Comparison of ENCODE assay signal across 8 cellular contexts in the genomic region with DNA sequence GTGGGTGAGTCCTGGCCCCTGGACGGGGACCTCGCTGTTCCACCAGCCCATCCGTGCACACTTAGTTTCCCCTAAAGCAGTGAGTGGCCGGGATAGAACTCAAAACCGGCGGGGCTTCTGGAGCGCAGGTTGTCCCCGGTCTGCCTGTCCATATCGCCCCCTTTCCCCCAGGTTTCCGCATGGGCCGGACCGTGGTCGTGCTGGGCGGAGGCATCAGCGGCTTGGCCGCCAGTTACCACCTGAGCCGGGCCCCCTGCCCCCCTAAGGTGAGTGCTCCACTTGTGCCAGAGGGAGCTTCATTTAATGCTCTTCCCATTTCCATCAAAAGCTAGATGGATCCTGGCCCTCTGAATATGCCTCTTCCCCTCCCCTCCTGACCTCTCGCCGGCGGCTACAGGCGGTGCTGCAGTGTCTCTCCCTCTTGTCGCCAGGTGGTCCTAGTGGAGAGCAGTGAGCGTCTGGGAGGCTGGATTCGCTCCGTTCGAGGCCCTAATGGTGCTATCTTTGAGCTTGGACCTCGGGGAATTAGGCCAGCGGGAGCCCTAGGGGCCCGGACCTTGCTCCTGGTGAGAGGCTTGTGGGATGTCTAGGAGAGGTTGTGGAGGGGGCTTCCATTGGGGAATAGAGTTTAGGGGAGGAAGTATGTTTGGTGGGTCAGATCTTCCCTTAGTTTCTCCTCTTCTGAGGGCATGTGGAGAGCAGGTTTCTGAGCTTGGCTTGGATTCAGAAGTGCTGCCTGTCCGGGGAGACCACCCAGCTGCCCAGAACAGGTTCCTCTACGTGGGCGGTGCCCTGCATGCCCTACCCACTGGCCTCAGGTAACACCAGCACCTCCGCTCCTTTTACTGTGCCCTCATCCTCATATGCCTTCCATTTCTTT. TPM values are rescaled to one million over a fixed set of nuclear protein-coding genes. Genes with fewer than 3 reads are reported as not detected.
DNase-seq lines count a peak whose midpoint lies in the region; ATAC-seq and TF ChIP-seq lines count a peak whose summit lies in the region.

No MANE protein-coding gene starts in this region.

- H3K4me3 Mint-ChIP-seq in activated T-helper 1 cell treated with anti-CD3 and anti-CD28 coated beads, Interleukin-12 subunit alpha, Interleukin-12 subunit beta, Interleukin-2, Interleukin-4 antibody, amounts not matched to agents 30 ng/mL and 10 ng/mL and 1 ng/mL, durations not matched to agents 14 hours and 24 hours and 36 hours = peak overlapping the region; percentile 87

- no peaks in the 10 kb centered on the region for H3K27me3 ChIP-seq in IMR-90 (ENCODE audit: control insufficient read depth, insufficient read depth, low read length)
- no peaks in the 10 kb centered on the region for H3K27me3 ChIP-seq in right cardiac atrium (ENCODE audit: control insufficient read depth, insufficient read depth)
- H3K27me3 ChIP-seq in skeletal muscle tissue (ENCODE audit: control insufficient read depth in 3 of 3, insufficient read depth in 3 of 3, low read length in 3 of 3) = no peaks in the 10 kb centered on the region

- H3K4me1 Mint-ChIP-seq in activated T-helper 1 cell treated with anti-CD3 and anti-CD28 coated beads, Interleukin-12 subunit alpha, Interleukin-12 subunit beta, Interleukin-2, Interleukin-4 antibody, amounts not matched to agents 30 ng/mL and 10 ng/mL and 1 ng/mL, durations not matched to agents 14 hours and 24 hours and 36 hours (ENCODE audit: low read depth) = peaks cover 60% of the 10 kb centered on the region

- H2BK20ac ChIP-seq in IMR-90 (ENCODE audit: low read depth, low read length) = no peak overlapping the region

- peak overlapping the region; percentile 72 for H3K9ac ChIP-seq in IMR-90 (ENCODE audit: low read depth, low read length)
- H3K9ac ChIP-seq in skeletal muscle tissue (ENCODE audit: low read depth in 1 of 3, low read length in 3 of 3) = peak overlapping the region; percentile 87 to 94 (median 94)

- H3K79me1 ChIP-seq in IMR-90 (ENCODE audit: low read depth in 1 of 2, low read length in 2 of 2) = peaks cover 6 to 16% of the 10 kb centered on the region in 2 experiments; a peak in 3 of 4 replicates

- TF ChIP-seq CTCF in IMR-90 (conservative IDR thresholded peaks at IDR 0.05; ENCODE audit: low read depth, low read length) = no peak

- no peaks in the 10 kb centered on the region for H3K27me3 Mint-ChIP-seq in activated T-helper 1 cell treated with anti-CD3 and anti-CD28 coated beads, Interleukin-12 subunit alpha, Interleukin-12 subunit beta, Interleukin-2, Interleukin-4 antibody, amounts not matched to agents 30 ng/mL and 10 ng/mL and 1 ng/mL, durations not matched to agents 14 hours and 24 hours and 36 hours (ENCODE audit: insufficient read depth)

- H3K27ac Mint-ChIP-seq in activated T-helper 1 cell treated with anti-CD3 and anti-CD28 coated beads, Interleukin-12 subunit alpha, Interleukin-12 subunit beta, Interleukin-2, Interleukin-4 antibody, amounts not matched to agents 30 ng/mL and 10 ng/mL and 1 ng/mL, durations not matched to agents 14 hours and 24 hours and 36 hours = peak overlapping the region; percentile 99

- peak overlapping the region; percentile 24 to 88; a peak in 3 of 4 replicates for H4K8ac ChIP-seq in IMR-90 (ENCODE audit: low read depth in 2 of 2, low read length in 2 of 2)

- H4K5ac ChIP-seq in IMR-90 (ENCODE audit: low read depth, low read length) = peak overlapping the region; percentile 3

- H3K9me1 ChIP-seq in IMR-90 (ENCODE audit: insufficient read depth, low read length) = peaks cover 3% of the 10 kb centered on the region; the same call in 1 of the 2 replicates

- H3K4me3 ChIP-seq in IMR-90 (ENCODE audit: insufficient read depth, low read depth, low read length) = peak overlapping the region; percentile 72
- H3K4me3 ChIP-seq in right cardiac atrium (ENCODE audit: low read length) = peak overlapping the region; percentile 55
- H3K4me3 ChIP-seq in skeletal muscle tissue (ENCODE audit: low read length in 3 of 3) = peak overlapping the region; percentile 91 to 96 (median 95)

- no peak overlapping the region for H2BK15ac ChIP-seq in IMR-90 (ENCODE audit: low read depth, low read length)

- no peak overlapping the region for H2BK120ac ChIP-seq in IMR-90 (ENCODE audit: low read depth, low read length)

- no peaks in the 10 kb centered on the region for H3K9me3 Mint-ChIP-seq in activated T-helper 1 cell treated with anti-CD3 and anti-CD28 coated beads, Interleukin-12 subunit alpha, Interleukin-12 subunit beta, Interleukin-2, Interleukin-4 antibody, amounts not matched to agents 30 ng/mL and 10 ng/mL and 1 ng/mL, durations not matched to agents 14 hours and 24 hours and 36 hours

- no peaks in the 10 kb centered on the region for H4K20me1 ChIP-seq in IMR-90 (ENCODE audit: insufficient read depth, low read length)

- in situ Hi-C loops in IMR-90 (cut with MboI; ENCODE audit: low sequenced_read_pairs) = no loop called here

- peak overlapping the region; percentile 95 for H2AFZ ChIP-seq in IMR-90 (replicated peaks; ENCODE audit: low read length, poor library complexity)

- H3K4me2 ChIP-seq in IMR-90 (ENCODE audit: low read depth, low read length) = peak overlapping the region; percentile 82

- intact Hi-C loops in IMR-90 (cut with micrococcal nuclease) = no loop called here
- intact Hi-C loops in activated T-helper 1 cell treated with anti-CD3 and anti-CD28 coated beads, Interleukin-12 subunit alpha, Interleukin-12 subunit beta, Interleukin-2, Interleukin-4 antibody, amounts not matched to agents 30 ng/mL and 10 ng/mL and 1 ng/mL, durations not matched to agents 14 hours and 24 hours and 36 hours (cut with micrococcal nuclease) = loop anchor here (1.0 to 2.0 kb wide), 6 partner anchors 10 to 121 kb away; a partner anchor contains a TSS
- intact Hi-C loops in right cardiac atrium (cut with DNase I) = no loop called here

- dilution Hi-C loops in IMR-90 (cut with HindIII; ENCODE audit: low sequenced_read_pairs, unreplicated experiment) = no loop called here

- ATAC-seq in IMR-90 (ENCODE audit: low read depth) = no peak; the same call in 1 of the 2 replicates
- ATAC-seq in right cardiac atrium = peak in 1 of 2 donors; percentile 1

- peak overlapping the region; percentile 86 for H2AK9ac ChIP-seq in IMR-90 (replicated peaks; ENCODE audit: low read depth, low read length, poor library complexity)

- no TSS peak for BruUV-seq in IMR-90 (replicated peaks; lab: Mats Ljungman, UMichigan)

- 19% methylated on average over 12 of the region's 33 CpGs; no CpG with 5 or more reads in 1 of the 2 experiments for WGBS in IMR-90 (ENCODE audit: extremely low coverage in 2 of 2, insufficient read length in 1 of 2), 2 experiments
- 8% methylated on average over 33 of the region's 33 CpGs for WGBS in right cardiac atrium

- H3K4ac ChIP-seq in IMR-90 (ENCODE audit: low read depth, low read length) = peak overlapping the region; percentile 47

- peak overlapping the region; percentile 63 for H3K56ac ChIP-seq in IMR-90 (ENCODE audit: extremely low read depth, insufficient read depth, low read length)

- H3K23ac ChIP-seq in IMR-90 (ENCODE audit: low read depth, low read length) = no peak overlapping the region

- TF ChIP-seq RAD21 in IMR-90 (IDR thresholded peaks at IDR 0.05; ENCODE audit: low read length) = no peak

- H3K36me3 ChIP-seq in IMR-90 (ENCODE audit: control insufficient read depth, insufficient read depth, low read length) (peaks cover 40% of the 10 kb centered on the region), skeletal muscle tissue (ENCODE audit: control insufficient read depth in 3 of 3, insufficient read depth in 3 of 3, low read length in 3 of 3) (peaks cover 46 to 61% (median 50%) of the 10 kb centered on the region in 3 donors)

- POLR2A ChIA-PET in IMR-90 (lab: Charles Lee; ENCODE audit: unreplicated experiment) = no interaction called here

- TF ChIP-seq POLR2A in IMR-90 (IDR thresholded peaks at IDR 0.05; ENCODE audit: low read depth, low read length) = no peak

- peaks cover 29% of the 10 kb centered on the region for H3K36me3 Mint-ChIP-seq in activated T-helper 1 cell treated with anti-CD3 and anti-CD28 coated beads, Interleukin-12 subunit alpha, Interleukin-12 subunit beta, Interleukin-2, Interleukin-4 antibody, amounts not matched to agents 30 ng/mL and 10 ng/mL and 1 ng/mL, durations not matched to agents 14 hours and 24 hours and 36 hours (ENCODE audit: low read depth)

- H3K4me1 ChIP-seq in IMR-90 (ENCODE audit: control insufficient read depth, insufficient read depth, low read length) = peaks cover 2% of the 10 kb centered on the region; the same call in 1 of the 2 replicates
- H3K4me1 ChIP-seq in right cardiac atrium (ENCODE audit: control insufficient read depth, insufficient read depth, low read length) = peaks cover 4% of the 10 kb centered on the region
- H3K4me1 ChIP-seq in skeletal muscle tissue (ENCODE audit: control insufficient read depth in 3 of 3, insufficient read depth in 3 of 3, low read length in 3 of 3) = peaks cover 17 to 25% (median 17%) of the 10 kb centered on the region in 3 donors

- DNase-seq in NCI-H345 treated with DMSO at 0.1 percent for 48 hours (lab: John Stamatoyannopoulos, UW; ENCODE audit: unreplicated experiment) = peak; percentile 6
- no peak for DNase-seq in NCI-H345 (lab: John Stamatoyannopoulos, UW)
- DNase-seq in IMR-90 = no peak
- no peak for DNase-seq in activated T-helper 1 cell treated with anti-CD3 and anti-CD28 coated beads, Interleukin-12 subunit alpha, Interleukin-12 subunit beta, Interleukin-2, Interleukin-4 antibody, amounts not matched to agents 30 ng/mL and 10 ng/mL and 1 ng/mL, durations not matched to agents 14 hours and 24 hours and 36 hours (ENCODE audit: low spot score)
- peak in 2 of 3 donors; percentile 32 to 61 for DNase-seq in right cardiac atrium
- DNase-seq in cerebellum (ENCODE audit: low spot score) = no peak
- DNase-seq in activated CD4-positive, alpha-beta T cell treated with anti-CD3 and anti-CD28 coated beads for 48 hours = no peak

- H3K9me3 ChIP-seq in IMR-90 (ENCODE audit: control insufficient read depth, insufficient read depth, low read length) = no peaks in the 10 kb centered on the region
- no peaks in the 10 kb centered on the region for H3K9me3 ChIP-seq in right cardiac atrium (ENCODE audit: control insufficient read depth, low read length)
- H3K9me3 ChIP-seq in skeletal muscle tissue (ENCODE audit: control insufficient read depth in 3 of 3, low read length in 3 of 3) = no peaks in the 10 kb centered on the region

- CTCF ChIA-PET in IMR-90 (lab: Yijun Ruan, JAX) = interaction anchor here (0.7 to 2.2 kb wide), 3 partner anchors 10 to 50 kb away, joined by 3 to 5 read pairs (median 4); a partner anchor contains a TSS

- peak overlapping the region; percentile 36 for H2BK5ac ChIP-seq in IMR-90 (ENCODE audit: low read depth, low read length, poor library complexity, severe bottlenecking)

- no peak overlapping the region for H4K91ac ChIP-seq in IMR-90 (ENCODE audit: insufficient read depth, low read depth, low read length)

- H3K14ac ChIP-seq in IMR-90 (replicated peaks; ENCODE audit: low read depth, low read length) = peak overlapping the region; percentile 68

- peak overlapping the region; percentile 47 for H3K27ac ChIP-seq in IMR-90 (ENCODE audit: insufficient read depth, low read length)
- H3K27ac ChIP-seq in right cardiac atrium (ENCODE audit: low read length) = peak overlapping the region; percentile 39
- H3K27ac ChIP-seq in skeletal muscle tissue (ENCODE audit: low read depth, low read length) = peak overlapping the region; percentile 90

- H2AK5ac ChIP-seq in IMR-90 (ENCODE audit: low read depth, low read length) = peak overlapping the region; percentile 51; the same call in 1 of the 2 replicates

- H3K18ac ChIP-seq in IMR-90 (ENCODE audit: low read depth, low read length) = no peak overlapping the region

RNA-seq across cellular contexts. Expression of a gene that starts 0.7 kb away (rescaled TPM):
- total RNA-seq in IMR-90 (2012; rRNA removed) (6.1 TPM in 2 replicates), right cardiac atrium (10 to 100 TPM; 11.4 to 16.0 (median 14.9) TPM), skeletal muscle tissue (13.6 TPM), cerebellum (25.5 TPM)
- polyA plus RNA-seq in IMR-90 (2012; rRNA removed) (14.3 and 14.8 TPM in 2 replicates), right cardiac atrium (15.2 TPM)
- polyA plus RNA-seq in IMR-90 (2012; cell fraction: cytosol; rRNA removed) = 6.3 and 12.0 TPM in 2 replicates
- 86.8 and 100 TPM in 2 replicates for polyA plus RNA-seq in IMR-90 (2012; cell fraction: nucleus; rRNA removed; ENCODE audit: low replicate concordance)
- total RNA-seq in activated T-helper 1 cell treated with anti-CD3 and anti-CD28 coated beads, Interleukin-12 subunit alpha, Interleukin-12 subunit beta, Interleukin-2, Interleukin-4 antibody, amounts not matched to agents 30 ng/mL and 10 ng/mL and 1 ng/mL, durations not matched to agents 14 hours and 24 hours and 36 hours = 25.1 and 26.0 TPM in 2 replicates

RNA-seq across cellular contexts. Expression of a gene that starts 7.6 kb away (rescaled TPM):
- total RNA-seq in IMR-90 (2012; rRNA removed) (3.3 and 6.3 TPM in 2 replicates), right cardiac atrium (10 to 100 TPM; 14.9 to 25.7 (median 20.9) TPM), skeletal muscle tissue (6.8 TPM), cerebellum (15.5 TPM)
- polyA plus RNA-seq in IMR-90 (2012; rRNA removed) (23.8 and 24.7 TPM in 2 replicates), right cardiac atrium (18.1 TPM)
- polyA plus RNA-seq in IMR-90 (2012; cell fraction: cytosol; rRNA removed) = 13.5 and 13.8 TPM in 2 replicates
- polyA plus RNA-seq in IMR-90 (2012; cell fraction: nucleus; rRNA removed; ENCODE audit: low replicate concordance) = 69.2 and 96.8 TPM in 2 replicates
- 32.9 and 38.2 TPM in 2 replicates for total RNA-seq in activated T-helper 1 cell treated with anti-CD3 and anti-CD28 coated beads, Interleukin-12 subunit alpha, Interleukin-12 subunit beta, Interleukin-2, Interleukin-4 antibody, amounts not matched to agents 30 ng/mL and 10 ng/mL and 1 ng/mL, durations not matched to agents 14 hours and 24 hours and 36 hours

RNA-seq across cellular contexts. Expression of a gene that starts 10.4 kb away (rescaled TPM):
- 11.4 and 19.9 TPM in 2 replicates for total RNA-seq in IMR-90 (2012; rRNA removed)
- 36.0 and 41.5 TPM in 2 replicates for polyA plus RNA-seq in IMR-90 (2012; rRNA removed)
- polyA plus RNA-seq in IMR-90 (2012; cell fraction: cytosol; rRNA removed) = 43.6 and 51.8 TPM in 2 replicates
- polyA plus RNA-seq in IMR-90 (2012; cell fraction: nucleus; rRNA removed; ENCODE audit: low replicate concordance) = 67.0 and 75.3 TPM in 2 replicates
- total RNA-seq in activated T-helper 1 cell treated with anti-CD3 and anti-CD28 coated beads, Interleukin-12 subunit alpha, Interleukin-12 subunit beta, Interleukin-2, Interleukin-4 antibody, amounts not matched to agents 30 ng/mL and 10 ng/mL and 1 ng/mL, durations not matched to agents 14 hours and 24 hours and 36 hours = 66.4 and 68.2 TPM in 2 replicates
- 10 to 100 TPM; 16.0 to 21.0 (median 19.7) TPM for total RNA-seq in right cardiac atrium
- polyA plus RNA-seq in right cardiac atrium = 17.5 TPM
- 11.0 TPM for total RNA-seq in skeletal muscle tissue
- total RNA-seq in cerebellum = 16.8 TPM

RNA-seq across cellular contexts. Expression of a gene that starts 13.1 kb away (rescaled TPM):
- total RNA-seq in IMR-90 (2012; rRNA removed) (134 and 137 TPM in 2 replicates), right cardiac atrium (10 to 100 TPM; 82.6 to 91.0 (median 89.1) TPM), skeletal muscle tissue (133 TPM), cerebellum (55.3 TPM)
- polyA plus RNA-seq in IMR-90 (2012; rRNA removed) (113 and 140 TPM in 2 replicates), right cardiac atrium (99.9 TPM)
- 46.4 and 59.8 TPM in 2 replicates for polyA plus RNA-seq in IMR-90 (2012; cell fraction: cytosol; rRNA removed)
- 10.2 and 65.4 TPM in 2 replicates for polyA plus RNA-seq in IMR-90 (2012; cell fraction: nucleus; rRNA removed; ENCODE audit: low replicate concordance)
- 86.3 and 94.5 TPM in 2 replicates for total RNA-seq in activated T-helper 1 cell treated with anti-CD3 and anti-CD28 coated beads, Interleukin-12 subunit alpha, Interleukin-12 subunit beta, Interleukin-2, Interleukin-4 antibody, amounts not matched to agents 30 ng/mL and 10 ng/mL and 1 ng/mL, durations not matched to agents 14 hours and 24 hours and 36 hours

RNA-seq across cellular contexts. Expression of a gene that starts 31.9 kb away (rescaled TPM):
- total RNA-seq in IMR-90 (2012; rRNA removed) = 0.28 and 0.72 TPM in 2 replicates
- 0.39 and 0.40 TPM in 2 replicates for polyA plus RNA-seq in IMR-90 (2012; rRNA removed)
- polyA plus RNA-seq in IMR-90 (2012; cell fraction: cytosol; rRNA removed) = 0.25 and 0.40 TPM in 2 replicates
- 1.4 and 1.6 TPM in 2 replicates for polyA plus RNA-seq in IMR-90 (2012; cell fraction: nucleus; rRNA removed; ENCODE audit: low replicate concordance)
- total RNA-seq in activated T-helper 1 cell treated with anti-CD3 and anti-CD28 coated beads, Interleukin-12 subunit alpha, Interleukin-12 subunit beta, Interleukin-2, Interleukin-4 antibody, amounts not matched to agents 30 ng/mL and 10 ng/mL and 1 ng/mL, durations not matched to agents 14 hours and 24 hours and 36 hours = 0.23 and 0.24 TPM in 2 replicates
- total RNA-seq in right cardiac atrium = 100 to 1,000 TPM in 1 of 4 donors, 10 to 100 TPM in 2, 1 to 10 TPM in 1; 6.9 to 111 (median 17.2) TPM
- 24.4 TPM for polyA plus RNA-seq in right cardiac atrium
- total RNA-seq in skeletal muscle tissue = 4.7 TPM
- total RNA-seq in cerebellum = 2.0 TPM

Comparison
In these comparisons a context has a peak if more than half of its experiments do, and no peak if none do; other contexts are left out.
1. DNase-seq: peak in NCI-H345 treated with DMSO at 0.1 percent for 48 hours (single experiment) and right cardiac atrium (2 of 3); none in NCI-H345 (single experiment), IMR-90 (single experiment), activated T-helper 1 cell treated with anti-CD3 and anti-CD28 coated beads, Interleukin-12 subunit alpha, Interleukin-12 subunit beta, Interleukin-2, Interleukin-4 antibody, amounts not matched to agents 30 ng/mL and 10 ng/mL and 1 ng/mL, durations not matched to agents 14 hours and 24 hours and 36 hours (single experiment), cerebellum (single experiment) and activated CD4-positive, alpha-beta T cell treated with anti-CD3 and anti-CD28 coated beads for 48 hours (single experiment).
2. H3K27ac ChIP-seq: peak in every context shown above with its lines; median percentile 90 in skeletal muscle tissue; 47 in IMR-90; 39 in right cardiac atrium.
3. Peak in every context shown above with its lines, with median percentiles within 50 percentile points of each other: H3K4me3 ChIP-seq.